ENCODE assay signal across 16 cellular contexts in the genomic region with DNA sequence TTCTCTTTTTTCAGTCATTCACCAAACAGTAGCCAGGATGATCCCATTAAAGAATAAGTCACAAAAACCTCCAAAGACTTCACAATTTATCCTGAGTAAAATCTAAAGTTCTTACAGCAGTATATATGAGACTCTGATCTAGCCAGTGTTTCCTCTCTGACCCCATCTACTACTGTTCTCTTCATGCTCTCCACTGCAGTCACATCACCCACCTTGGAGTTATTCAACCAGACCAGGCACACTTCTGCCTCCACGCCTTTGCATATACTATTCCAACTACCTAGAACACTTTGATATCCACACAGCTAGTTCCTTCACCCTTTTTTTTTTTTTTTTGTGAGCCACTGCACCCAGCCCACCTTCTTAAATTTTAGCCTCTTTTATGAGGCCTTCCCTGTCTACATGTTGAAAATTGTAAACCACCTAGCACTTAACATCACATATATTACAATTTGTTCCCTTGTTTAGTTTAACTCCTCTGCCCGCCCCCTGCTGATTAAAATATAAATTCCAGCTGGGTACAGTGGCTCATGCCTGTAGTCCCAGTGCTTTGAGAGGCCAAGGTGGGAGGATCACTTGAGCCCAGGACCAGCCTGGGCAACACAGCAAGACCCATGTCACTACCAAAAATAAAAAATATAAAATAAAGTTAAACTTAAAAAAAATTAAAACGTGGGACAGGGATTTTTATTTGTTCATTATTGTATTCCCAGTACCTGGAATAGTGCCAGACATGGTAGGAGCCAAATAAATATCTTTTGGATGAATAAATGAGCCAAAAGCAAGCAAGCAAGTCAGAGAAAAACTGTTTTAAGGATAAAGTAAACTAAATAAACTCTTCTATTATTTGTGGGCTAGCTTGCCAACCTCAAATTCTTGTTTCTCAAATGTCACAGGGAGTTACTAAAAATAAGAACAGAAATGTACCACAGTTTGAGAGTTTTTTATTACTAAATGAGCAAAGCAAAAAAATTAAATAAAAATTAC. TPM values are rescaled to one million over a fixed set of nuclear protein-coding genes. Genes with fewer than 3 reads are reported as not detected.
DNase-seq lines count a peak whose midpoint lies in the region; ATAC-seq and TF ChIP-seq lines count a peak whose summit lies in the region.
"Had no signal": no experiment of that assay in that cellular context is flagged by ENCODE, and none has a peak within 500 bp of the region (broad histone marks: within the 10 kb centered on the region; RNA-seq: fewer than 3 reads in every experiment).

No MANE protein-coding gene starts in this region.

- H3K9me2 ChIP-seq in OCI-LY7 (ENCODE audit: insufficient read depth, low read length): no peaks in the 10 kb centered on the region

- BruUV-seq in OCI-LY7 (replicated peaks; lab: Mats Ljungman, UMichigan): no TSS peak

- DNase-seq in AG08396 (ENCODE audit: low spot score): peak; percentile 10
- DNase-seq in GM12865 (ENCODE audit: low read depth): peak; percentile 30
- DNase-seq in OCI-LY7 (ENCODE audit: low spot score): peak; percentile 23
- peak; percentile 22 for DNase-seq in fibroblast of the aortic adventitia (ENCODE audit: low read depth)
- no peak for DNase-seq in NCI-H2227 treated with DMSO at 0.1 percent for 48 hours (lab: John Stamatoyannopoulos, UW)
- DNase-seq: activated CD4-positive, CD25-positive, alpha-beta regulatory T cell treated with anti-CD3 and anti-CD28 coated beads, Interleukin-2, amount 50 U/mL, for 72 hours; CD4-positive, CD25-positive, alpha-beta regulatory T cell; cerebellar nuclear complex; GDM1; left ventricle myocardium inferior; NCI-H2107; stimulated activated CD4-positive, alpha-beta T cell treated with anti-CD3 and anti-CD28 coated beads, Interleukin-15, amount 100 ng/mL, for 24 hours had no signal

- CTCF ChIA-PET in OCI-LY7 (lab: Charles Lee; ENCODE audit: unreplicated experiment): no interaction called here

- H4K20me1 ChIP-seq in OCI-LY7 (ENCODE audit: insufficient read depth, low read length): no peaks in the 10 kb centered on the region

- TF ChIP-seq CTCF in GM12865 (IDR thresholded peaks at IDR 0.05; ENCODE audit: insufficient read depth, low read depth, low read length, missing control alignments) (no peak), OCI-LY7 (conservative IDR thresholded peaks at IDR 0.05; ENCODE audit: low read length) (peak; percentile 63), fibroblast of the aortic adventitia (IDR thresholded peaks at IDR 0.05; ENCODE audit: insufficient read depth, low read length) (no peak)

- H3K4me2 ChIP-seq in OCI-LY7 (ENCODE audit: low read length): no peak overlapping the region

- intact Hi-C loops in OCI-LY7 (cut with micrococcal nuclease; ENCODE audit: unreplicated experiment): no loop called here

- no peaks in the 10 kb centered on the region for H3K79me2 ChIP-seq in OCI-LY7 (ENCODE audit: insufficient read depth, low read depth, low read length)

- no peak overlapping the region for H3K4me3 ChIP-seq in GM12865 (ENCODE audit: low read depth, low read length)
- H3K4me3 ChIP-seq in OCI-LY7 (ENCODE audit: low read depth, low read length, poor library complexity, severe bottlenecking): no peak overlapping the region
- H3K4me3 ChIP-seq in fibroblast of the aortic adventitia (ENCODE audit: low read depth, low read length): no peak overlapping the region
- H3K4me3 ChIP-seq: left ventricle myocardium inferior, tibial nerve had no signal

- POLR2A ChIA-PET in OCI-LY7 (lab: Charles Lee): interaction anchor here (0.6 kb wide), 1 partner anchor 207 kb away, joined by 3 read pairs; no protein-coding TSS in a partner anchor

- H3K4me1 ChIP-seq in OCI-LY7 (ENCODE audit: insufficient read depth, low read length, poor library complexity, severe bottlenecking): peaks cover 37% of the 10 kb centered on the region

- H3K36me3 ChIP-seq in OCI-LY7 (ENCODE audit: insufficient read depth, low read length): no peaks in the 10 kb centered on the region
- H3K36me3 ChIP-seq: left ventricle myocardium inferior, tibial nerve had no signal

- H3K9me3 ChIP-seq in OCI-LY7 (ENCODE audit: low read length): no peaks in the 10 kb centered on the region
- H3K9me3 ChIP-seq: left ventricle myocardium inferior, tibial nerve had no signal

- no peak overlapping the region for H3K27ac ChIP-seq in OCI-LY7 (ENCODE audit: low read depth, low read length, poor library complexity, severe bottlenecking)
- H3K27ac ChIP-seq: left ventricle myocardium inferior had no signal

- ATAC-seq in HG02759 (IDR thresholded peaks at IDR 0.05; ENCODE audit: unreplicated experiment) (no peak), GM18861 (IDR thresholded peaks at IDR 0.05; ENCODE audit: unreplicated experiment) (no peak), HG02763 (IDR thresholded peaks at IDR 0.05; ENCODE audit: unreplicated experiment) (no peak)

- H2AFZ ChIP-seq in OCI-LY7 (ENCODE audit: low read length): no peak overlapping the region

RNA-seq across cellular contexts. Expression of a gene that starts 35.2 kb away (rescaled TPM):
- total RNA-seq in OCI-LY7 (2014; rRNA removed; shearing (Covaris generic)): 46.6 and 52.6 TPM in 2 replicates
- 69.7 and 70.1 TPM in 2 replicates for total RNA-seq in OCI-LY7 (2022)
- 7.7 and 16.8 TPM in 2 replicates for total RNA-seq in fibroblast of the aortic adventitia (ENCODE audit: low replicate concordance)

RNA-seq across cellular contexts. Expression of a gene that starts 35.4 kb away (rescaled TPM):
- 23.7 and 30.2 TPM in 2 replicates for total RNA-seq in OCI-LY7 (2014; rRNA removed; shearing (Covaris generic))
- total RNA-seq in OCI-LY7 (2022): 22.1 and 24.4 TPM in 2 replicates
- total RNA-seq in fibroblast of the aortic adventitia (ENCODE audit: low replicate concordance): 2.7 and 14.7 TPM in 2 replicates

RNA-seq across cellular contexts. Expression of a gene that starts 48.7 kb away (rescaled TPM):
- 25.2 and 27.1 TPM in 2 replicates for total RNA-seq in OCI-LY7 (2014; rRNA removed; shearing (Covaris generic))
- total RNA-seq in OCI-LY7 (2022) (21.9 and 25.8 TPM in 2 replicates), fibroblast of the aortic adventitia (ENCODE audit: low replicate concordance) (1.1 and 1.4 TPM in 2 replicates)
- total RNA-seq: CD4-positive, CD25-positive, alpha-beta regulatory T cell; left ventricle myocardium inferior had no signal
